ENCODE assay signal across 16 cellular contexts in genomic region chr17:39818282-39819000, GRCh38. TPM values are rescaled to one million over a fixed set of nuclear protein-coding genes. Genes with fewer than 3 reads are reported as not detected.
A peak's percentile ranks its signal among the peaks of the same experiment; 100 is the strongest.
DNase-seq lines count a peak whose midpoint lies in the region; ATAC-seq and TF ChIP-seq lines count a peak whose summit lies in the region.
"Had no signal": no experiment of that assay in that cellular context is flagged by ENCODE, and none has a peak within 500 bp of the region (broad histone marks: within the 10 kb centered on the region; RNA-seq: fewer than 3 reads in every experiment).

No MANE protein-coding gene starts in this region.

- peak; percentile 61 for DNase-seq in activated CD4-positive, alpha-beta T cell treated with anti-CD3 and anti-CD28 coated beads, Interleukin-2, amount 10 ng/mL, durations not matched to agents 24 days and 14 days
- DNase-seq in activated CD4-positive, alpha-beta T cell treated with anti-CD3 and anti-CD28 coated beads for 1 hour, result no peak
- no peak for DNase-seq in activated CD8-positive, alpha-beta T cell treated with anti-CD3 and anti-CD28 coated beads for 36 hours
- no peak for DNase-seq in naive thymus-derived CD8-positive, alpha-beta T cell
- DNase-seq in NCI-H1417 (lab: John Stamatoyannopoulos, UW) (no peak), left lung (no peak), tibial artery (no peak)
- DNase-seq: COR-L47, NCI-H187 treated with DMSO at 0.1 percent for 48 hours, NCI-H526 treated with DMSO at 0.1 percent for 48 hours, testis had no signal

- intact Hi-C loops in activated CD4-positive, alpha-beta T cell treated with anti-CD3 and anti-CD28 coated beads, Interleukin-2, amount 10 ng/mL, durations not matched to agents 24 days and 14 days (cut with micrococcal nuclease), result no loop called here
- intact Hi-C loops in activated CD8-positive, alpha-beta T cell treated with anti-CD3 and anti-CD28 coated beads for 36 hours (cut with micrococcal nuclease), result loop anchor here (2.0 kb wide), 1 partner anchor 46 kb away; the partner anchor contains the start of gene IKZF3
- intact Hi-C loops in left lung (cut with DNase I), result no loop called here
- intact Hi-C loops in tibial artery (cut with DNase I; ENCODE audit: low total_unique reads), result no loop called here

- CTCF ChIA-PET in activated CD8-positive, alpha-beta T cell treated with anti-CD3 and anti-CD28 coated beads for 36 hours (lab: Charles Lee), result interaction anchor here (1.0 to 1.6 kb wide), 8 partner anchors 10 to 195 kb away, joined by 3 to 8 read pairs (median 4); partner anchors contain the start of gene IKZF3

- H3K4me1 ChIP-seq in left lung (peaks cover 5 to 6% of the 10 kb centered on the region in 2 donors), tibial artery (no peaks in the 10 kb centered on the region)
- H3K4me1 ChIP-seq: testis had no signal

- H3K9me3 Mint-ChIP-seq in activated CD4-positive, alpha-beta T cell treated with anti-CD3 and anti-CD28 coated beads, Interleukin-2, amount 10 ng/mL, durations not matched to agents 24 days and 14 days, result peaks cover 4% of the 10 kb centered on the region
- peaks cover 17% of the 10 kb centered on the region for H3K9me3 Mint-ChIP-seq in activated CD8-positive, alpha-beta T cell treated with anti-CD3 and anti-CD28 coated beads for 36 hours
- H3K9me3 Mint-ChIP-seq in naive thymus-derived CD8-positive, alpha-beta T cell, result peaks cover 0 to 18% (median 9%) of the 10 kb centered on the region in 9 donors

- no peaks in the 10 kb centered on the region for H3K27me3 Mint-ChIP-seq in activated CD4-positive, alpha-beta T cell treated with anti-CD3 and anti-CD28 coated beads, Interleukin-2, amount 10 ng/mL, durations not matched to agents 24 days and 14 days
- H3K27me3 Mint-ChIP-seq in activated CD8-positive, alpha-beta T cell treated with anti-CD3 and anti-CD28 coated beads for 36 hours, result no peaks in the 10 kb centered on the region
- H3K27me3 Mint-ChIP-seq in naive thymus-derived CD8-positive, alpha-beta T cell, result no peaks in the 10 kb centered on the region
- H3K27me3 Mint-ChIP-seq: progenitor cell of endocrine pancreas had no signal

- POLR2A ChIA-PET in activated CD8-positive, alpha-beta T cell treated with anti-CD3 and anti-CD28 coated beads for 36 hours (lab: Charles Lee), result interaction anchor here (0.9 to 2.8 kb wide), 7 partner anchors 10 to 63 kb away, joined by 3 to 9 read pairs (median 4); partner anchors contain the start of gene IKZF3
- POLR2A ChIA-PET in naive thymus-derived CD8-positive, alpha-beta T cell (lab: Charles Lee), result interaction anchor here (1.1 to 4.6 kb wide), 12 partner anchors 17 to 108 kb away, joined by 3 to 26 read pairs (median 8); partner anchors contain the start of gene IKZF3

- no peak overlapping the region for H3K4me3 ChIP-seq in left lung
- no peak overlapping the region for H3K4me3 ChIP-seq in tibial artery
- H3K4me3 ChIP-seq: testis had no signal

- H3K4me1 Mint-ChIP-seq in activated CD4-positive, alpha-beta T cell treated with anti-CD3 and anti-CD28 coated beads, Interleukin-2, amount 10 ng/mL, durations not matched to agents 24 days and 14 days, result peaks cover 33% of the 10 kb centered on the region
- peaks cover 72% of the 10 kb centered on the region for H3K4me1 Mint-ChIP-seq in activated CD8-positive, alpha-beta T cell treated with anti-CD3 and anti-CD28 coated beads for 36 hours (ENCODE audit: low read depth)
- peaks cover 31 to 87% (median 78%) of the 10 kb centered on the region in 4 donors for H3K4me1 Mint-ChIP-seq in naive thymus-derived CD8-positive, alpha-beta T cell

- peak overlapping the region; percentile 41 for H3K27ac Mint-ChIP-seq in activated CD4-positive, alpha-beta T cell treated with anti-CD3 and anti-CD28 coated beads, Interleukin-2, amount 10 ng/mL, durations not matched to agents 24 days and 14 days
- peak overlapping the region; percentile 85 for H3K27ac Mint-ChIP-seq in activated CD8-positive, alpha-beta T cell treated with anti-CD3 and anti-CD28 coated beads for 36 hours
- H3K27ac Mint-ChIP-seq in naive thymus-derived CD8-positive, alpha-beta T cell, result peak overlapping the region; percentile 88 to 97 (median 93)
- H3K27ac Mint-ChIP-seq: progenitor cell of endocrine pancreas had no signal

- no peak for ATAC-seq in activated CD8-positive, alpha-beta T cell treated with anti-CD3 and anti-CD28 coated beads for 36 hours
- no peak for ATAC-seq in naive thymus-derived CD8-positive, alpha-beta T cell
- no peak for ATAC-seq in left lung

- H3K27ac ChIP-seq in KOPT-K1 (ENCODE audit: low read depth, low read length, poor library complexity, severe bottlenecking) (peak overlapping the region; percentile 45), left lung (no peak overlapping the region), tibial artery (no peak overlapping the region)
- H3K27ac ChIP-seq: testis had no signal

- H3K9me3 ChIP-seq in KOPT-K1 (ENCODE audit: insufficient read depth, low read length, poor library complexity, severe bottlenecking) (peaks cover 11% of the 10 kb centered on the region), left lung (peaks cover 0 to 5% of the 10 kb centered on the region in 2 donors), tibial artery (peaks cover 0 to 4% (median 4%) of the 10 kb centered on the region in 3 donors)
- H3K9me3 ChIP-seq: testis had no signal

- peaks cover 34% of the 10 kb centered on the region for H3K36me3 Mint-ChIP-seq in activated CD4-positive, alpha-beta T cell treated with anti-CD3 and anti-CD28 coated beads, Interleukin-2, amount 10 ng/mL, durations not matched to agents 24 days and 14 days (ENCODE audit: low read depth)
- H3K36me3 Mint-ChIP-seq in activated CD8-positive, alpha-beta T cell treated with anti-CD3 and anti-CD28 coated beads for 36 hours (ENCODE audit: low read depth), result peaks cover 75% of the 10 kb centered on the region
- H3K36me3 Mint-ChIP-seq in naive thymus-derived CD8-positive, alpha-beta T cell, result peaks cover 8 to 40% (median 31%) of the 10 kb centered on the region in 3 donors

- TF ChIP-seq CTCF in activated CD8-positive, alpha-beta T cell treated with anti-CD3 and anti-CD28 coated beads for 36 hours (IDR thresholded peaks at IDR 0.05), result no peak
- TF ChIP-seq CTCF in left lung (IDR thresholded peaks at IDR 0.05) (no peak), tibial artery (IDR thresholded peaks at IDR 0.05) (no peak)

- H3K27me3 ChIP-seq in left lung (peaks cover 0 to 5% of the 10 kb centered on the region in 2 donors), tibial artery (peaks cover 0 to 6% of the 10 kb centered on the region in 2 donors)
- H3K27me3 ChIP-seq: testis had no signal

- peak overlapping the region; percentile 9 for H3K4me3 Mint-ChIP-seq in activated CD4-positive, alpha-beta T cell treated with anti-CD3 and anti-CD28 coated beads, Interleukin-2, amount 10 ng/mL, durations not matched to agents 24 days and 14 days
- no peak overlapping the region for H3K4me3 Mint-ChIP-seq in activated CD8-positive, alpha-beta T cell treated with anti-CD3 and anti-CD28 coated beads for 36 hours
- peak overlapping the region; percentile 23 to 75 (median 48) for H3K4me3 Mint-ChIP-seq in naive thymus-derived CD8-positive, alpha-beta T cell

- H3K36me3 ChIP-seq in KOPT-K1 (ENCODE audit: insufficient read depth, low read length) (peaks cover under 1% of the 10 kb centered on the region; the same call in 1 of the 2 replicates), left lung (no peaks in the 10 kb centered on the region), tibial artery (no peaks in the 10 kb centered on the region)

RNA-seq across cellular contexts. Expression of gene IKZF3, which starts 45.7 kb away (rescaled TPM):
- 14.7 and 15.9 TPM in 2 replicates for total RNA-seq in activated CD4-positive, alpha-beta T cell treated with anti-CD3 and anti-CD28 coated beads, Interleukin-2, amount 10 ng/mL, durations not matched to agents 24 days and 14 days
- 10 to 100 TPM; 52.1 to 52.2 TPM for total RNA-seq in activated CD8-positive, alpha-beta T cell treated with anti-CD3 and anti-CD28 coated beads for 36 hours
- total RNA-seq in naive thymus-derived CD8-positive, alpha-beta T cell, result 100 to 1,000 TPM; 111 to 118 TPM
- polyA plus RNA-seq in naive thymus-derived CD8-positive, alpha-beta T cell, result 10 to 100 TPM; 18.8 to 59.2 (median 21.5) TPM
- 1 to 10 TPM; 3.3 to 6.6 TPM for total RNA-seq in left lung
- total RNA-seq: G401, progenitor cell of endocrine pancreas, RPMI7951 had no signal

RNA-seq across cellular contexts. Expression of gene ZPBP2, which starts 49.6 kb away (rescaled TPM):
- total RNA-seq in activated CD4-positive, alpha-beta T cell treated with anti-CD3 and anti-CD28 coated beads, Interleukin-2, amount 10 ng/mL, durations not matched to agents 24 days and 14 days, result not detected in 2 replicates
- total RNA-seq in activated CD8-positive, alpha-beta T cell treated with anti-CD3 and anti-CD28 coated beads for 36 hours, result not detected
- under 1 TPM; 0.38 to 0.49 TPM for total RNA-seq in naive thymus-derived CD8-positive, alpha-beta T cell
- not detected for polyA plus RNA-seq in naive thymus-derived CD8-positive, alpha-beta T cell
- total RNA-seq in left lung, result not detected
- total RNA-seq: G401; progenitor cell of endocrine pancreas; RPMI7951; T-helper 2 cell treated with Interferon-gamma antibody and Interleukin-4, amounts not matched to agents 100 ng/mL and 5 ng/mL, for 36 hours had no signal

Comparison
In these comparisons a context has a peak if more than half of its experiments do, and no peak if none do; other contexts are left out.
1. H3K27ac Mint-ChIP-seq: peak in every context shown above with its lines; median percentile 93 in naive thymus-derived CD8-positive, alpha-beta T cell; 85 in activated CD8-positive, alpha-beta T cell treated with anti-CD3 and anti-CD28 coated beads for 36 hours; 41 in activated CD4-positive, alpha-beta T cell treated with anti-CD3 and anti-CD28 coated beads, Interleukin-2, amount 10 ng/mL, durations not matched to agents 24 days and 14 days.